In the genomic region with DNA sequence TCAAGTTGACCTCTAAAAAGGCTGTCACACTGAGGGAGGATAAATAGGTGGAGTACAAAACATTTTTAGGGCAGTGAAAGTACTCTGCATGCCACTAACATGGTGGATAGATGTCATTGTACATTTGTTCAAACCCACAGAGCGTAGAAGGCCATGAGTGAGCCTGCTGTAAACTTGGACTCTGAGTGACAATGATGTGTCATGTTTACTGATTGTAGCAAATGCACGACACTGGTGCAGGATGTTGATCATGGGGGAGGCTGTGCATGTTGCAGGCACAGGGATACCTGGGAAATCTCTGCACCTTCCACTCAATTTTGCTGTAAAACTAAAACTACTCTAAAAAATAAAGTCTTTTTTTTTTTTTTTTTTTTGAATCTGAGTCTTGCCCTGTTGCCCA, we compare ENCODE assay signal across 1 cellular context.
TF ChIP-seq lines count a peak whose summit lies in the region.

No MANE protein-coding gene starts in this region.

TF ChIP-seq in GM12878, 131 proteins besides CTCF, POLR2A, EP300 and RAD21:
- no peak for TF ChIP-seq TCF7 (IDR thresholded peaks at IDR 0.05; ENCODE audit: borderline replicate concordance)
- no peak for TF ChIP-seq HDAC6 (IDR thresholded peaks at IDR 0.05; ENCODE audit: unreplicated experiment)
- TF ChIP-seq, protein P1, sequence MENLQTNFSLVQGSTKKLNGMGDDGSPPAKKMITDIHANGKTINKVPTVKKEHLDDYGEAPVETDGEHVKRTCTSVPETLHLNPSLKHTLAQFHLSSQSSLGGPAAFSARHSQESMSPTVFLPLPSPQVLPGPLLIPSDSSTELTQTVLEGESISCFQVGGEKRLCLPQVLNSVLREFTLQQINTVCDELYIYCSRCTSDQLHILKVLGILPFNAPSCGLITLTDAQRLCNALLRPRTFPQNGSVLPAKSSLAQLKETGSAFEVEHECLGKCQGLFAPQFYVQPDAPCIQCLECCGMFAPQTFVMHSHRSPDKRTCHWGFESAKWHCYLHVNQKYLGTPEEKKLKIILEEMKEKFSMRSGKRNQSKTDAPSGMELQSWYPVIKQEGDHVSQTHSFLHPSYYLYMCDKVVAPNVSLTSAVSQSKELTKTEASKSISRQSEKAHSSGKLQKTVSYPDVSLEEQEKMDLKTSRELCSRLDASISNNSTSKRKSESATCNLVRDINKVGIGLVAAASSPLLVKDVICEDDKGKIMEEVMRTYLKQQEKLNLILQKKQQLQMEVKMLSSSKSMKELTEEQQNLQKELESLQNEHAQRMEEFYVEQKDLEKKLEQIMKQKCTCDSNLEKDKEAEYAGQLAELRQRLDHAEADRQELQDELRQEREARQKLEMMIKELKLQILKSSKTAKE (IDR thresholded peaks at IDR 0.05; ENCODE audit: low read depth, poor library complexity, severe bottlenecking): no peak
- TF ChIP-seq NFIC (IDR thresholded peaks at IDR 0.05; ENCODE audit: low read depth, low read length): no peak
- TF ChIP-seq, protein P2, sequence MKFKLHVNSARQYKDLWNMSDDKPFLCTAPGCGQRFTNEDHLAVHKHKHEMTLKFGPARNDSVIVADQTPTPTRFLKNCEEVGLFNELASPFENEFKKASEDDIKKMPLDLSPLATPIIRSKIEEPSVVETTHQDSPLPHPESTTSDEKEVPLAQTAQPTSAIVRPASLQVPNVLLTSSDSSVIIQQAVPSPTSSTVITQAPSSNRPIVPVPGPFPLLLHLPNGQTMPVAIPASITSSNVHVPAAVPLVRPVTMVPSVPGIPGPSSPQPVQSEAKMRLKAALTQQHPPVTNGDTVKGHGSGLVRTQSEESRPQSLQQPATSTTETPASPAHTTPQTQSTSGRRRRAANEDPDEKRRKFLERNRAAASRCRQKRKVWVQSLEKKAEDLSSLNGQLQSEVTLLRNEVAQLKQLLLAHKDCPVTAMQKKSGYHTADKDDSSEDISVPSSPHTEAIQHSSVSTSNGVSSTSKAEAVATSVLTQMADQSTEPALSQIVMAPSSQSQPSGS (IDR thresholded peaks at IDR 0.05; ENCODE audit: low read length): no peak
- no peak for TF ChIP-seq JUNB (IDR thresholded peaks at IDR 0.05)
- no peak for TF ChIP-seq FOS (IDR thresholded peaks at IDR 0.05; ENCODE audit: borderline replicate concordance, extremely low read depth, insufficient read length)
- TF ChIP-seq, protein P3, sequence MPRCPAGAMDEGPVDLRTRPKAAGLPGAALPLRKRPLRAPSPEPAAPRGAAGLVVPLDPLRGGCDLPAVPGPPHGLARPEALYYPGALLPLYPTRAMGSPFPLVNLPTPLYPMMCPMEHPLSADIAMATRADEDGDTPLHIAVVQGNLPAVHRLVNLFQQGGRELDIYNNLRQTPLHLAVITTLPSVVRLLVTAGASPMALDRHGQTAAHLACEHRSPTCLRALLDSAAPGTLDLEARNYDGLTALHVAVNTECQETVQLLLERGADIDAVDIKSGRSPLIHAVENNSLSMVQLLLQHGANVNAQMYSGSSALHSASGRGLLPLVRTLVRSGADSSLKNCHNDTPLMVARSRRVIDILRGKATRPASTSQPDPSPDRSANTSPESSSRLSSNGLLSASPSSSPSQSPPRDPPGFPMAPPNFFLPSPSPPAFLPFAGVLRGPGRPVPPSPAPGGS (IDR thresholded peaks at IDR 0.05; ENCODE audit: borderline replicate concordance, insufficient read depth, low read depth, low read length, poor library complexity, severe bottlenecking): peak; percentile 57
